1 cellular context compared by ENCODE assay signal in genomic region chr2:31300309-31300708, GRCh38.
TF ChIP-seq lines count a peak whose summit lies in the region.

No MANE protein-coding gene starts in this region.

TF ChIP-seq in GM23338, 12 proteins besides CTCF, POLR2A, EP300 and RAD21 (continued from another document):
- TF ChIP-seq ZNF462 (CRISPR knock-in tag; IDR thresholded peaks at IDR 0.05): no peak
